Comparison of ENCODE assay signal across 1 cellular context in the genomic region with DNA sequence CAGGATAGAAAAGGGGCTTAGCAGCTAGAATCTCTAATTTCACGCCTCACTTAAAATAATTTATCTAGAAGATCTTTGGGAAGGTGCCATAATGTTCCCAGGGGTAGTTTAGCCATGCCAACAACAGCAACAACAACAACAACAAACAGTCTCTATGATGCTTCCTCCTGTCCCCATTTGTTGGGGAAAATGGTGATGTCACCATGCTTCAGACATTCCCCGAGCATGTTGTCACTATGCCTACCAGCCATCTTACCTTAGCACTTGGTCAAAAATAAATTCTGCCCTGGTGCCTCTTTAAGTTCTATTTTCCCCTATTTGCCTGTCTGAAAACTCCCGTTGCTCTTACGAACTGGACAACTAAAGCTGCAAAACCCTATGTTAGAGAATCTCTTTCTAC.
A peak's percentile ranks its signal among the peaks of the same experiment; 100 is the strongest.
TF ChIP-seq lines count a peak whose summit lies in the region.

No MANE protein-coding gene starts in this region.

TF ChIP-seq in HepG2, 621 proteins besides CTCF, POLR2A, EP300 and RAD21:
- TF ChIP-seq, protein P1, sequence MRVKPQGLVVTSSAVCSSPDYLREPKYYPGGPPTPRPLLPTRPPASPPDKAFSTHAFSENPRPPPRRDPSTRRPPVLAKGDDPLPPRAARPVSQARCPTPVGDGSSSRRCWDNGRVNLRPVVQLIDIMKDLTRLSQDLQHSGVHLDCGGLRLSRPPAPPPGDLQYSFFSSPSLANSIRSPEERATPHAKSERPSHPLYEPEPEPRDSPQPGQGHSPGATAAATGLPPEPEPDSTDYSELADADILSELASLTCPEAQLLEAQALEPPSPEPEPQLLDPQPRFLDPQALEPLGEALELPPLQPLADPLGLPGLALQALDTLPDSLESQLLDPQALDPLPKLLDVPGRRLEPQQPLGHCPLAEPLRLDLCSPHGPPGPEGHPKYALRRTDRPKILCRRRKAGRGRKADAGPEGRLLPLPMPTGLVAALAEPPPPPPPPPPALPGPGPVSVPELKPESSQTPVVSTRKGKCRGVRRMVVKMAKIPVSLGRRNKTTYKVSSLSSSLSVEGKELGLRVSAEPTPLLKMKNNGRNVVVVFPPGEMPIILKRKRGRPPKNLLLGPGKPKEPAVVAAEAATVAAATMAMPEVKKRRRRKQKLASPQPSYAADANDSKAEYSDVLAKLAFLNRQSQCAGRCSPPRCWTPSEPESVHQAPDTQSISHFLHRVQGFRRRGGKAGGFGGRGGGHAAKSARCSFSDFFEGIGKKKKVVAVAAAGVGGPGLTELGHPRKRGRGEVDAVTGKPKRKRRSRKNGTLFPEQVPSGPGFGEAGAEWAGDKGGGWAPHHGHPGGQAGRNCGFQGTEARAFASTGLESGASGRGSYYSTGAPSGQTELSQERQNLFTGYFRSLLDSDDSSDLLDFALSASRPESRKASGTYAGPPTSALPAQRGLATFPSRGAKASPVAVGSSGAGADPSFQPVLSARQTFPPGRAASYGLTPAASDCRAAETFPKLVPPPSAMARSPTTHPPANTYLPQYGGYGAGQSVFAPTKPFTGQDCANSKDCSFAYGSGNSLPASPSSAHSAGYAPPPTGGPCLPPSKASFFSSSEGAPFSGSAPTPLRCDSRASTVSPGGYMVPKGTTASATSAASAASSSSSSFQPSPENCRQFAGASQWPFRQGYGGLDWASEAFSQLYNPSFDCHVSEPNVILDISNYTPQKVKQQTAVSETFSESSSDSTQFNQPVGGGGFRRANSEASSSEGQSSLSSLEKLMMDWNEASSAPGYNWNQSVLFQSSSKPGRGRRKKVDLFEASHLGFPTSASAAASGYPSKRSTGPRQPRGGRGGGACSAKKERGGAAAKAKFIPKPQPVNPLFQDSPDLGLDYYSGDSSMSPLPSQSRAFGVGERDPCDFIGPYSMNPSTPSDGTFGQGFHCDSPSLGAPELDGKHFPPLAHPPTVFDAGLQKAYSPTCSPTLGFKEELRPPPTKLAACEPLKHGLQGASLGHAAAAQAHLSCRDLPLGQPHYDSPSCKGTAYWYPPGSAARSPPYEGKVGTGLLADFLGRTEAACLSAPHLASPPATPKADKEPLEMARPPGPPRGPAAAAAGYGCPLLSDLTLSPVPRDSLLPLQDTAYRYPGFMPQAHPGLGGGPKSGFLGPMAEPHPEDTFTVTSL (CRISPR knock-in tag; IDR thresholded peaks at IDR 0.05; ENCODE audit: borderline replicate concordance), result no peak
- TF ChIP-seq ATF7 (IDR thresholded peaks at IDR 0.05) (peak; percentile 46; the same call in 1 of the 2 replicates), ATF7 (CRISPR knock-in tag; IDR thresholded peaks at IDR 0.05) (no peak)
TF ChIP-seq in HepG2: peak in this region for 1.
